Comparison of ENCODE assay signal across 1 cellular context in genomic region chr4:20127626-20128025, GRCh38.
TF ChIP-seq lines count a peak whose summit lies in the region.

No MANE protein-coding gene starts in this region.

TF ChIP-seq in SK-N-SH, 30 proteins besides CTCF, POLR2A, EP300 and RAD21 (continued from another document):
- TF ChIP-seq REST (IDR thresholded peaks at IDR 0.05; ENCODE audit: low read depth, low read length) (no peak), POLR2AphosphoS5 (IDR thresholded peaks at IDR 0.05; ENCODE audit: low read depth, low read length) (peak; percentile 52; the same call in 1 of the 2 replicates), IRF3 (IDR thresholded peaks at IDR 0.05; ENCODE audit: low read depth, low read length) (no peak), MXI1 (IDR thresholded peaks at IDR 0.05; ENCODE audit: low read depth, low read length) (no peak), ZBTB33 (IDR thresholded peaks at IDR 0.05; ENCODE audit: borderline replicate concordance, low read depth) (no peak), YY1 (IDR thresholded peaks at IDR 0.05; ENCODE audit: low read depth) (no peak), RCOR1 (IDR thresholded peaks at IDR 0.05; ENCODE audit: low read length) (no peak), ELF1 (IDR thresholded peaks at IDR 0.05) (no peak), TCF12 (IDR thresholded peaks at IDR 0.05) (peak; percentile 92), USF2 (IDR thresholded peaks at IDR 0.05; ENCODE audit: borderline replicate concordance, low read depth, low read length) (no peak), EZH2phosphoT487 (IDR thresholded peaks at IDR 0.05; ENCODE audit: borderline replicate concordance, low read depth) (no peak), NRF1 (IDR thresholded peaks at IDR 0.05; ENCODE audit: low read depth, low read length) (no peak), PBX3 (IDR thresholded peaks at IDR 0.05) (peak; percentile 84), TEAD4 (IDR thresholded peaks at IDR 0.05; ENCODE audit: borderline replicate concordance, insufficient read depth) (peak; percentile 68)
